8 cellular contexts compared by ENCODE assay signal in genomic region chrX:129932792-129933321, GRCh38. TPM values are rescaled to one million over a fixed set of nuclear protein-coding genes. Genes with fewer than 3 reads are reported as not detected.
DNase-seq lines count a peak whose midpoint lies in the region; ATAC-seq, FAIRE-seq and TF ChIP-seq lines count a peak whose summit lies in the region.

No MANE protein-coding gene starts in this region.

- H3K9ac ChIP-seq in kidney (ENCODE audit: low read length in 2 of 2): no peak overlapping the region
- no peak overlapping the region for H3K9ac ChIP-seq in subcutaneous abdominal adipose tissue (ENCODE audit: low read length in 5 of 5)

- intact Hi-C loops in kidney (cut with DNase I): no loop called here

- no peaks in the 10 kb centered on the region for H3K9me3 Mint-ChIP-seq in T-helper 2 cell treated with Interferon-gamma antibody and Interleukin-4, amounts not matched to agents 5 μg/mL and 100 μg/mL, for 36 hours
- no peaks in the 10 kb centered on the region for H3K9me3 Mint-ChIP-seq in activated naive CD8-positive, alpha-beta T cell treated with anti-CD3 and anti-CD28 coated beads, Interleukin-2, amount 50 U/mL, for 24 hours

- H3K4me1 Mint-ChIP-seq in T-helper 2 cell treated with Interferon-gamma antibody and Interleukin-4, amounts not matched to agents 5 μg/mL and 100 μg/mL, for 36 hours (ENCODE audit: low read depth): peaks cover 4% of the 10 kb centered on the region
- peaks cover 7% of the 10 kb centered on the region for H3K4me1 Mint-ChIP-seq in activated naive CD8-positive, alpha-beta T cell treated with anti-CD3 and anti-CD28 coated beads, Interleukin-2, amount 50 U/mL, for 24 hours

- peaks cover 12% of the 10 kb centered on the region for H3K27me3 Mint-ChIP-seq in T-helper 2 cell treated with Interferon-gamma antibody and Interleukin-4, amounts not matched to agents 5 μg/mL and 100 μg/mL, for 36 hours (ENCODE audit: low read depth)
- H3K27me3 Mint-ChIP-seq in activated naive CD8-positive, alpha-beta T cell treated with anti-CD3 and anti-CD28 coated beads, Interleukin-2, amount 50 U/mL, for 24 hours: peaks cover 6% of the 10 kb centered on the region

- H3K4me3 ChIP-seq in kidney (ENCODE audit: low read length in 2 of 2): no peak overlapping the region
- peak overlapping the region in 4 of 5 donors; percentile 3 to 55 (median 38) for H3K4me3 ChIP-seq in subcutaneous abdominal adipose tissue (ENCODE audit: low read depth in 1 of 5, low read length in 5 of 5)

- peak; percentile 1 for ATAC-seq in HG03135 (IDR thresholded peaks at IDR 0.05; ENCODE audit: unreplicated experiment)
- ATAC-seq in activated naive CD8-positive, alpha-beta T cell treated with anti-CD3 and anti-CD28 coated beads, Interleukin-2, amount 50 U/mL, for 24 hours: no peak

- no peak for DNase-seq in T-helper 2 cell treated with Interferon-gamma antibody and Interleukin-4, amounts not matched to agents 5 μg/mL and 100 μg/mL, for 36 hours (ENCODE audit: low spot score)
- DNase-seq in T-helper 2 cell (no peak), kidney (peak; percentile 84), NCI-H1092 treated with DMSO at 0.1 percent for 48 hours (lab: John Stamatoyannopoulos, UW) (no peak), NK-92 (lab: John Stamatoyannopoulos, UW; ENCODE audit: unreplicated experiment) (no peak)
- peak; percentile 16 for DNase-seq in activated naive CD8-positive, alpha-beta T cell treated with anti-CD3 and anti-CD28 coated beads, Interleukin-2, amount 50 U/mL, for 24 hours

- TF ChIP-seq CTCF in kidney (IDR thresholded peaks at IDR 0.05; ENCODE audit: borderline replicate concordance, extremely low read depth, insufficient read depth): no peak

- H3K27ac Mint-ChIP-seq in T-helper 2 cell treated with Interferon-gamma antibody and Interleukin-4, amounts not matched to agents 5 μg/mL and 100 μg/mL, for 36 hours: no peak overlapping the region
- no peak overlapping the region for H3K27ac Mint-ChIP-seq in activated naive CD8-positive, alpha-beta T cell treated with anti-CD3 and anti-CD28 coated beads, Interleukin-2, amount 50 U/mL, for 24 hours

- no peak overlapping the region for H3K27ac ChIP-seq in kidney (ENCODE audit: low read depth in 2 of 2, low read length in 2 of 2)
- no peak overlapping the region for H3K27ac ChIP-seq in subcutaneous abdominal adipose tissue (ENCODE audit: low read depth, low read length)

- no peaks in the 10 kb centered on the region for H3K9me3 ChIP-seq in kidney (ENCODE audit: control insufficient read depth in 1 of 2, low read length in 2 of 2)
- H3K9me3 ChIP-seq in subcutaneous abdominal adipose tissue (ENCODE audit: control insufficient read depth in 5 of 5, low read length in 5 of 5): no peaks in the 10 kb centered on the region

- peaks cover 0 to 6% (median 3%) of the 10 kb centered on the region in 5 donors for H3K27me3 ChIP-seq in subcutaneous abdominal adipose tissue (ENCODE audit: control insufficient read depth in 5 of 5, insufficient read depth in 4 of 5, low read length in 5 of 5)

- no peak for FAIRE-seq in kidney (lab: Jason Lieb, UNC)

- H3K36me3 ChIP-seq in kidney (ENCODE audit: control insufficient read depth in 1 of 2, insufficient read depth in 2 of 2, low read length in 2 of 2): no peaks in the 10 kb centered on the region
- peaks cover 0 to 6% (median 1%) of the 10 kb centered on the region in 5 donors for H3K36me3 ChIP-seq in subcutaneous abdominal adipose tissue (ENCODE audit: control insufficient read depth in 5 of 5, insufficient read depth in 5 of 5, low read length in 5 of 5)

- H3K4me1 ChIP-seq in kidney (ENCODE audit: control insufficient read depth in 1 of 2, insufficient read depth in 1 of 2, low read depth in 1 of 2, low read length in 2 of 2) (no peaks in the 10 kb centered on the region), subcutaneous abdominal adipose tissue (ENCODE audit: control insufficient read depth in 5 of 5, insufficient read depth in 5 of 5, low read length in 5 of 5) (peaks cover 0 to 10% (median 4%) of the 10 kb centered on the region in 5 donors)

- peak overlapping the region; percentile 58 for H3K4me3 Mint-ChIP-seq in T-helper 2 cell treated with Interferon-gamma antibody and Interleukin-4, amounts not matched to agents 5 μg/mL and 100 μg/mL, for 36 hours
- no peak overlapping the region for H3K4me3 Mint-ChIP-seq in activated naive CD8-positive, alpha-beta T cell treated with anti-CD3 and anti-CD28 coated beads, Interleukin-2, amount 50 U/mL, for 24 hours

- H3K36me3 Mint-ChIP-seq in T-helper 2 cell treated with Interferon-gamma antibody and Interleukin-4, amounts not matched to agents 5 μg/mL and 100 μg/mL, for 36 hours (ENCODE audit: low read depth): no peaks in the 10 kb centered on the region
- peaks cover 7% of the 10 kb centered on the region for H3K36me3 Mint-ChIP-seq in activated naive CD8-positive, alpha-beta T cell treated with anti-CD3 and anti-CD28 coated beads, Interleukin-2, amount 50 U/mL, for 24 hours (ENCODE audit: low read depth)

RNA-seq across cellular contexts. Expression of gene UTP14A, which starts 26.9 kb away (rescaled TPM):
- total RNA-seq in kidney: 15.3 TPM
- polyA plus RNA-seq in kidney (ENCODE audit: insufficient read depth, low read depth, low replicate concordance): 7.7 TPM

RNA-seq across cellular contexts. Expression of gene BCORL1, which starts 49.6 kb away (rescaled TPM):
- 14.1 TPM for total RNA-seq in kidney
- 3.9 TPM for polyA plus RNA-seq in kidney (ENCODE audit: insufficient read depth, low read depth, low replicate concordance)

Comparison
In these comparisons a context has a peak if more than half of its experiments do, and no peak if none do; other contexts are left out.
1. DNase-seq: peak in activated naive CD8-positive, alpha-beta T cell treated with anti-CD3 and anti-CD28 coated beads, Interleukin-2, amount 50 U/mL, for 24 hours (single experiment) and kidney (single experiment); none in T-helper 2 cell treated with Interferon-gamma antibody and Interleukin-4, amounts not matched to agents 5 μg/mL and 100 μg/mL, for 36 hours (single experiment), T-helper 2 cell (0 of 5), NCI-H1092 treated with DMSO at 0.1 percent for 48 hours (single experiment) and NK-92 (single experiment).
2. H3K4me3 ChIP-seq: peak in subcutaneous abdominal adipose tissue (4 of 5); none in kidney (0 of 2).